In genomic region chr6:35920793-35921732, GRCh38 we compare ENCODE assay signal across 8 cellular contexts. TPM values are rescaled to one million over a fixed set of nuclear protein-coding genes. Genes with fewer than 3 reads are reported as not detected.
DNase-seq lines count a peak whose midpoint lies in the region; ATAC-seq and TF ChIP-seq lines count a peak whose summit lies in the region.

TSS of gene SRPK1 (minus strand) at chr6:35921098. CDS start at chr6:35921056, 42 bp downstream.

- H3K27me3 ChIP-seq in Loucy (ENCODE audit: insufficient read depth, low read length, poor library complexity, severe bottlenecking) (no peaks in the 10 kb centered on the region), neural cell (ENCODE audit: insufficient read depth, low read depth, low read length) (no peaks in the 10 kb centered on the region)

- DNase-seq in ELF-1 (ENCODE audit: low read depth, low spot score) (peak; percentile 93), H4 (ENCODE audit: low spot score) (peak; percentile 78), SHP77 (lab: John Stamatoyannopoulos, UW) (peak; percentile 74 to 87), fibroblast of villous mesenchyme (ENCODE audit: low read depth) (peak; percentile 76)
- DNase-seq in activated effector memory CD4-positive, alpha-beta T cell treated with anti-CD3 and anti-CD28 coated beads, Interleukin-2, amount 50 U/mL, for 16 hours: peak; percentile 95
- peak; percentile 86 to 90 for DNase-seq in stimulated activated naive CD8-positive, alpha-beta T cell treated with anti-CD3 and anti-CD28 coated beads, Interleukin-15, amount 100 ng/mL, for 72 hours

- H3K79me2 ChIP-seq in Loucy (ENCODE audit: insufficient read depth, low read length) (peaks cover 54% of the 10 kb centered on the region), neural cell (replicated peaks; ENCODE audit: insufficient read depth, low read length) (peaks cover 37% of the 10 kb centered on the region)

- no peaks in the 10 kb centered on the region for H3K27me3 Mint-ChIP-seq in stimulated activated naive CD8-positive, alpha-beta T cell treated with anti-CD3 and anti-CD28 coated beads, Interleukin-15, amount 100 ng/mL, for 72 hours

- H2AFZ ChIP-seq in Loucy (ENCODE audit: low read length) (peak within 1 kb of the TSS; percentile 92), neural cell (ENCODE audit: low read depth, low read length) (peak within 1 kb of the TSS; percentile 25)

- H3K9me3 ChIP-seq in Loucy (ENCODE audit: insufficient read depth, low read depth, low read length) (no peaks in the 10 kb centered on the region), neural cell (ENCODE audit: low read length) (no peaks in the 10 kb centered on the region)

- no peaks in the 10 kb centered on the region for H3K9me3 Mint-ChIP-seq in stimulated activated naive CD8-positive, alpha-beta T cell treated with anti-CD3 and anti-CD28 coated beads, Interleukin-15, amount 100 ng/mL, for 72 hours

- H3K9me2 ChIP-seq in Loucy (replicated peaks; ENCODE audit: low read depth, low read length) (no peaks in the 10 kb centered on the region), neural cell (ENCODE audit: insufficient read depth, low read length) (no peaks in the 10 kb centered on the region)

- no peak for TF ChIP-seq RAD21 in neural cell (conservative IDR thresholded peaks at IDR 0.05)

- H3K9ac ChIP-seq in Loucy (ENCODE audit: low read depth, low read length, poor library complexity, severe bottlenecking) (peak within 1 kb of the TSS; percentile 92), neural cell (ENCODE audit: low read length) (peak within 1 kb of the TSS; percentile 71)

- ATAC-seq in stimulated activated naive CD8-positive, alpha-beta T cell treated with anti-CD3 and anti-CD28 coated beads, Interleukin-15, amount 100 ng/mL, for 72 hours: peak; percentile 89

- H3K4me1 ChIP-seq in Loucy (ENCODE audit: insufficient read depth, low read length, poor library complexity, severe bottlenecking): peaks cover 40% of the 10 kb centered on the region

- H3K4me1 Mint-ChIP-seq in stimulated activated naive CD8-positive, alpha-beta T cell treated with anti-CD3 and anti-CD28 coated beads, Interleukin-15, amount 100 ng/mL, for 72 hours: peaks cover 64% of the 10 kb centered on the region

- H3K4me3 Mint-ChIP-seq in stimulated activated naive CD8-positive, alpha-beta T cell treated with anti-CD3 and anti-CD28 coated beads, Interleukin-15, amount 100 ng/mL, for 72 hours: peak within 1 kb of the TSS; percentile 97 to 99

- peak; percentile 22 for TF ChIP-seq EP300 in neural cell (conservative IDR thresholded peaks at IDR 0.05; ENCODE audit: poor library complexity, severe bottlenecking)

- H4K20me1 ChIP-seq in Loucy (ENCODE audit: insufficient read depth, low read length, poor library complexity, severe bottlenecking) (peaks cover 41% of the 10 kb centered on the region), neural cell (ENCODE audit: insufficient read depth) (no peaks in the 10 kb centered on the region)

- H3K27ac ChIP-seq in neural cell (ENCODE audit: low read length): peak within 1 kb of the TSS; percentile 11

- H3F3A ChIP-seq in Loucy (ENCODE audit: low read depth) (no peaks in the 10 kb centered on the region), neural cell (ENCODE audit: insufficient read depth, low read length, poor library complexity, severe bottlenecking) (no peaks in the 10 kb centered on the region)

- H3K36me3 ChIP-seq in Loucy (ENCODE audit: insufficient read depth, low read length): no peaks in the 10 kb centered on the region
- no peaks in the 10 kb centered on the region for H3K36me3 ChIP-seq in neural cell (ENCODE audit: insufficient read depth, low read length)

- peak within 1 kb of the TSS; percentile 97 to 98 for H3K27ac Mint-ChIP-seq in stimulated activated naive CD8-positive, alpha-beta T cell treated with anti-CD3 and anti-CD28 coated beads, Interleukin-15, amount 100 ng/mL, for 72 hours

- H3K4me3 ChIP-seq in Loucy (ENCODE audit: low read length, poor library complexity, severe bottlenecking): peak within 1 kb of the TSS; percentile 90
- H3K4me3 ChIP-seq in fibroblast of villous mesenchyme (ENCODE audit: low read depth, low read length): peak within 1 kb of the TSS; percentile 78
- peak within 1 kb of the TSS; percentile 74 for H3K4me3 ChIP-seq in neural cell (ENCODE audit: low read length)

- TF ChIP-seq CTCF in Loucy (conservative IDR thresholded peaks at IDR 0.05; ENCODE audit: low read length) (no peak), fibroblast of villous mesenchyme (IDR thresholded peaks at IDR 0.05; ENCODE audit: insufficient read depth, low read depth, low read length) (no peak), neural cell (IDR thresholded peaks at IDR 0.05; ENCODE audit: poor library complexity, severe bottlenecking) (no peak)

- peak within 1 kb of the TSS; percentile 90 for H3K4me2 ChIP-seq in Loucy (ENCODE audit: low read depth, low read length, poor library complexity, severe bottlenecking)
- H3K4me2 ChIP-seq in neural cell (ENCODE audit: low read length): peak within 1 kb of the TSS; percentile 74

TF ChIP-seq in neural cell, 6 proteins besides CTCF, POLR2A, EP300 and RAD21:
- TF ChIP-seq TAF1 (IDR thresholded peaks at IDR 0.05; ENCODE audit: low read depth): peak; percentile 52
- no peak for TF ChIP-seq MXI1 (conservative IDR thresholded peaks at IDR 0.05; ENCODE audit: poor library complexity, severe bottlenecking)
- TF ChIP-seq SMC3 (conservative IDR thresholded peaks at IDR 0.05; ENCODE audit: poor library complexity): no peak
- peak; percentile 87 for TF ChIP-seq POLR2AphosphoS5 (IDR thresholded peaks at IDR 0.05)
- TF ChIP-seq REST (IDR thresholded peaks at IDR 0.05; ENCODE audit: borderline replicate concordance): no peak
- TF ChIP-seq EZH2 (IDR thresholded peaks at IDR 0.05; ENCODE audit: borderline replicate concordance, insufficient read depth, low read length, poor library complexity, severe bottlenecking): no peak

RNA-seq across cellular contexts. Expression of gene SRPK1, which starts in this region (rescaled TPM):
- total RNA-seq in H4 (2014; rRNA removed; shearing (Covaris generic)): 49.2 and 61.0 TPM in 2 replicates
- 49.0 and 61.7 TPM in 2 replicates for total RNA-seq in fibroblast of villous mesenchyme
- polyA plus RNA-seq in neural cell: 34.8 and 39.9 TPM in 2 replicates
- 116 and 138 TPM in 2 replicates for polyA minus RNA-seq in neural cell

Comparison
In these comparisons a context has a peak if more than half of its experiments do, and no peak if none do; other contexts are left out.
1. Peak in every context shown above with its lines: DNase-seq, ATAC-seq, H3K4me3 ChIP-seq and H3K27ac ChIP-seq.